ENCODE assay signal across 8 cellular contexts in the genomic region with DNA sequence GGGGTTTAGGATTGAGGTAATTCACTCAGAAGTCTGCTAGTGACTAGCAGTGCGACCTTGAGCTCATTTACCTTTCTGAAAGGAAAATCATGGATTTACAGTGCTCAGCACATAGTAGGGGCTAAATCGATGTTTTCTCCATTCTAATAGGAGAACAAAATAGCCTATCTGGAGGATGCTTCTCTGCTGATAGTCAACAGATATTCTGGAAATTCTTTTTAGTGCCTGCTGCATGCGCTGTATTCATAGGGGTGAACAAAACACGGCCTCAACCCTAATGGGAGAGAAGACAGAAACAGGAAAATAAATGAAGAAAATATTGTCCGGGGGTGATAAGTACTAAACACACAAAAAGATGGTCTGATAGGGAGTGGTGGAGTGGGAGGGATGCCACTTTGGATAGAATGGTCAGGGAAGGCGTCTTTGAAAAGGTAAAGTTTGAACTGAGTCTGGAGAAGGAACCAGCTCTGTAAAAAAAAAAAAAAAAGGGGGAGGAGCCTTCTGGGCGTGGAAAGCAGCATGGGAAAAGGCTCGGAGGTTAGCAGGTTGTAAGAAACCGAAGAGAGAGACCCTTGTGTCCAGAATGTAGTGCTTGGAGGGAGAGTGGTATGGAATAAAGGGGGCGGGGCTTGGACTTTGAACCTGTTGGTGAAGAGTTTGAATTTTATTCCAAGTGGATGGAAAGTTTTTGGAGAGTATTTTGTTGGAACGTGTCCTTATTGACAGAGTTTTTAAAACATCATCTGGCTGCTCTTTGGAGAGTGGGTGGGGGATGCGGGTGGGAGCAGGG. TPM values are rescaled to one million over a fixed set of nuclear protein-coding genes. Genes with fewer than 3 reads are reported as not detected.
DNase-seq lines count a peak whose midpoint lies in the region; ATAC-seq and TF ChIP-seq lines count a peak whose summit lies in the region.

No MANE protein-coding gene starts in this region.

- no peak for TF ChIP-seq POLR2A in NB4 (IDR thresholded peaks at IDR 0.05; ENCODE audit: extremely low read depth, insufficient read length)

- peaks cover 60% of the 10 kb centered on the region for H3K4me1 ChIP-seq in mononuclear cell (ENCODE audit: insufficient read depth, low read length)

- H3K27me3 ChIP-seq in mononuclear cell (ENCODE audit: insufficient read depth, low read length): no peaks in the 10 kb centered on the region

- no peaks in the 10 kb centered on the region for H3K9me3 ChIP-seq in mononuclear cell (ENCODE audit: low read depth, low read length)

- TF ChIP-seq CTCF in NB4 (IDR thresholded peaks at IDR 0.05; ENCODE audit: low read depth, low read length): no peak

- DNase-seq in ELF-1 (ENCODE audit: low read depth, low spot score) (peak; percentile 60), NB4 (ENCODE audit: low read depth) (no peak), cerebellar cortex (ENCODE audit: low spot score) (peak; percentile 27), HK-2 (ENCODE audit: unreplicated experiment) (no peak), H4 (ENCODE audit: low spot score) (no peak)

- peak overlapping the region; percentile 90 for H3K4me3 ChIP-seq in NB4 (ENCODE audit: low read depth, low read length)
- peak overlapping the region; percentile 97 for H3K4me3 ChIP-seq in mononuclear cell (ENCODE audit: low read length)

- ATAC-seq in GM18861 (IDR thresholded peaks at IDR 0.05; ENCODE audit: unreplicated experiment) (no peak), HG02763 (IDR thresholded peaks at IDR 0.05; ENCODE audit: unreplicated experiment) (no peak)

RNA-seq across cellular contexts. Expression of a gene that starts 1.7 kb away (rescaled TPM):
- total RNA-seq in mononuclear cell: 67.0 TPM
- 25.7 and 36.2 TPM in 2 replicates for total RNA-seq in H4 (2014; rRNA removed; shearing (Covaris generic))

Comparison
In these comparisons a context has a peak if more than half of its experiments do, and no peak if none do; other contexts are left out.
1. DNase-seq: peak in ELF-1 (single experiment) and cerebellar cortex (single experiment); none in NB4 (single experiment), HK-2 (single experiment) and H4 (single experiment).